14 cellular contexts compared by ENCODE assay signal in genomic region chr2:241412144-241412543, GRCh38. TPM values are rescaled to one million over a fixed set of nuclear protein-coding genes. Genes with fewer than 3 reads are reported as not detected.
DNase-seq lines count a peak whose midpoint lies in the region; ATAC-seq and TF ChIP-seq lines count a peak whose summit lies in the region.
"Had no signal": no experiment of that assay in that cellular context is flagged by ENCODE, and none has a peak within 500 bp of the region (broad histone marks: within the 10 kb centered on the region; RNA-seq: fewer than 3 reads in every experiment).

No MANE protein-coding gene starts in this region.

- H3T11ph ChIP-seq in H9 (ENCODE audit: low read length), result no peak overlapping the region

- H3K23me2 ChIP-seq in H9 (ENCODE audit: insufficient read length, low read depth, low read length, poor library complexity, severe bottlenecking), result no peaks in the 10 kb centered on the region

- intact Hi-C loops in A673 (cut with micrococcal nuclease; ENCODE audit: unreplicated experiment), result no loop called here
- intact Hi-C loops in HCT116 (cut with micrococcal nuclease), result no loop called here

- no peaks in the 10 kb centered on the region for H3K27me3 ChIP-seq in A673 (replicated peaks; ENCODE audit: insufficient read depth, low read depth, low read length, poor library complexity)
- H3K27me3 ChIP-seq in HCT116 (ENCODE audit: insufficient read depth, low read length), result no peaks in the 10 kb centered on the region
- H3K27me3 ChIP-seq in neuronal stem cell (ENCODE audit: control insufficient read depth in 3 of 3, insufficient read depth in 3 of 3, low read depth in 1 of 3, low read length in 3 of 3), result no peaks in the 10 kb centered on the region
- no peaks in the 10 kb centered on the region for H3K27me3 ChIP-seq in H9 (ENCODE audit: insufficient read depth, low read length)
- H3K27me3 ChIP-seq: left lung, suprapubic skin had no signal

- POLR2A ChIA-PET in A673 (lab: Charles Lee; ENCODE audit: low non-redundant PET) (no interaction called here), HCT116 (lab: Charles Lee) (no interaction called here)

- H3K4me3 ChIP-seq in A673 (ENCODE audit: low read depth, low read length, poor library complexity, severe bottlenecking) (no peak overlapping the region), HCT116 (replicated peaks in 1 of 2; ENCODE audit: low read depth in 1 of 2, low read length in 2 of 2) (no peak overlapping the region), fibroblast of the aortic adventitia (ENCODE audit: low read depth, low read length) (no peak overlapping the region), neuronal stem cell (ENCODE audit: low read length in 2 of 2) (no peak overlapping the region)
- H3K4me3 ChIP-seq: left lung, suprapubic skin had no signal

- RAD21 ChIA-PET in HCT116 (lab: Charles Lee; ENCODE audit: low non-redundant PET in 1 of 2, low total read pairs in 2 of 2, uncharacterized antibody in 2 of 2, unreplicated experiment in 2 of 2), result no interaction called here

- no peak overlapping the region for H3K14ac ChIP-seq in neuronal stem cell (ENCODE audit: low read length)
- no peak overlapping the region for H3K14ac ChIP-seq in H9 (ENCODE audit: insufficient read depth, low read length)

- no peak for TF ChIP-seq POLR2A in HCT116 (IDR thresholded peaks at IDR 0.05; ENCODE audit: borderline replicate concordance, extremely low read depth, insufficient read depth, insufficient read length)

- H3K56ac ChIP-seq in H9 (ENCODE audit: insufficient read length, low read depth, low read length), result no peak overlapping the region

- WGBS in neuronal stem cell (ENCODE audit: extremely low coverage in 2 of 2, insufficient read length in 2 of 2, insufficient replicate concordance in 1 of 2), 2 donors, result no CpG with 5 or more reads among the region's 5 CpGs
- no CpG with 5 or more reads among the region's 5 CpGs for WGBS in H9 (ENCODE audit: extremely low coverage, insufficient read length, low lambda C conversion rate)

- H3K4me1 Mint-ChIP-seq in H9, result no peaks in the 10 kb centered on the region
- H3K4me1 Mint-ChIP-seq: endodermal cell had no signal

- CTCF ChIA-PET in A673 (lab: Charles Lee), result no interaction called here
- CTCF ChIA-PET in HCT116 (lab: Charles Lee), result no interaction called here

- H3K9ac ChIP-seq in HCT116 (ENCODE audit: low read length), result no peak overlapping the region
- H3K9ac ChIP-seq in neuronal stem cell (ENCODE audit: low read depth, low read length, poor library complexity), result no peak overlapping the region
- no peak overlapping the region for H3K9ac ChIP-seq in H9 (ENCODE audit: extremely low read depth, insufficient read length, low read length)

- no peaks in the 10 kb centered on the region for H3K9me3 ChIP-seq in A673 (ENCODE audit: low read depth, low read length, poor library complexity, severe bottlenecking)
- H3K9me3 ChIP-seq in HCT116 (ENCODE audit: control insufficient read depth in 1 of 2, insufficient read depth in 1 of 2, low read depth in 1 of 2, low read length in 2 of 2), result no peaks in the 10 kb centered on the region
- H3K9me3 ChIP-seq in neuronal stem cell (replicated peaks in 1 of 2; ENCODE audit: control insufficient read depth in 2 of 2, insufficient read depth in 1 of 2, low read depth in 1 of 2, low read length in 2 of 2), result no peaks in the 10 kb centered on the region
- no peaks in the 10 kb centered on the region for H3K9me3 ChIP-seq in H9 (ENCODE audit: control insufficient read depth, low read depth, low read length)
- H3K9me3 ChIP-seq: left lung, suprapubic skin had no signal

- BruUV-seq in A673 (replicated peaks; lab: Mats Ljungman, UMichigan) (no TSS peak), HCT116 (replicated peaks; lab: Mats Ljungman, UMichigan) (no TSS peak)

- H3K79me1 ChIP-seq in neuronal stem cell (ENCODE audit: low read depth, low read length), result no peaks in the 10 kb centered on the region
- no peaks in the 10 kb centered on the region for H3K79me1 ChIP-seq in H9 (ENCODE audit: insufficient read depth, low read depth, low read length, poor library complexity, severe bottlenecking)

- peak overlapping the region; percentile 58 for H3K27ac ChIP-seq in A673 (ENCODE audit: low read depth, low read length, poor library complexity, severe bottlenecking)
- H3K27ac ChIP-seq in HCT116 (ENCODE audit: low read depth, low read length), result no peak overlapping the region
- H3K27ac ChIP-seq in neuronal stem cell (replicated peaks; ENCODE audit: low read length), result no peak overlapping the region
- H3K27ac ChIP-seq in H9 (ENCODE audit: insufficient read length, low read depth, low read length), result no peak overlapping the region
- H3K27ac ChIP-seq: left lung, suprapubic skin had no signal

- H2BK120ac ChIP-seq in neuronal stem cell (ENCODE audit: low read depth, low read length) (no peak overlapping the region), H9 (ENCODE audit: low read depth, low read length, poor library complexity, severe bottlenecking) (no peak overlapping the region)

- H2AFZ ChIP-seq in HCT116 (ENCODE audit: low read depth, low read length, poor library complexity, severe bottlenecking), result no peak overlapping the region
- no peak overlapping the region for H2AFZ ChIP-seq in neuronal stem cell (ENCODE audit: low read length)
- no peak overlapping the region for H2AFZ ChIP-seq in H9 (ENCODE audit: low read length)

- no peaks in the 10 kb centered on the region for H3K9me3 Mint-ChIP-seq in H9
- H3K9me3 Mint-ChIP-seq: endodermal cell; T-helper 1 cell treated with Interleukin-12 subunit alpha and Interleukin-12 subunit beta and Interleukin-4 antibody, amounts not matched to agents 30 μg/mL and 1 μg/mL, for 36 hours had no signal

- H3K4me2 ChIP-seq in HCT116 (ENCODE audit: low read length) (no peak overlapping the region; the same call in 1 of the 2 replicates), neuronal stem cell (ENCODE audit: insufficient read depth, low read length, poor library complexity, severe bottlenecking) (no peak overlapping the region), H9 (ENCODE audit: insufficient read depth, insufficient read length, low read length) (no peak overlapping the region)

- H4K5ac ChIP-seq in H9 (ENCODE audit: insufficient read length, low read depth, low read length), result no peak overlapping the region

- no peak overlapping the region for H3K4ac ChIP-seq in neuronal stem cell (ENCODE audit: low read length)
- no peak overlapping the region for H3K4ac ChIP-seq in H9 (ENCODE audit: low read depth, low read length)

- no peak overlapping the region for H2BK15ac ChIP-seq in neuronal stem cell (ENCODE audit: low read length)
- H2BK15ac ChIP-seq in H9 (ENCODE audit: low read depth, low read length), result no peak overlapping the region

- no peak overlapping the region for H2BK20ac ChIP-seq in H9 (ENCODE audit: low read depth, low read length, poor library complexity, severe bottlenecking)

- no peak overlapping the region for H3K4me3 Mint-ChIP-seq in H9
- H3K4me3 Mint-ChIP-seq: endodermal cell; T-helper 1 cell treated with Interleukin-12 subunit alpha and Interleukin-12 subunit beta and Interleukin-4 antibody, amounts not matched to agents 30 μg/mL and 1 μg/mL, for 36 hours had no signal

- no peak for TF ChIP-seq CTCF in A673 (conservative IDR thresholded peaks at IDR 0.05; ENCODE audit: low read depth, low read length)
- TF ChIP-seq CTCF in HCT116 (IDR thresholded peaks at IDR 0.05 in 2 of 3, conservative IDR thresholded peaks at IDR 0.05 in 1 of 3; ENCODE audit: borderline replicate concordance in 1 of 3, insufficient read depth in 1 of 3, low read depth in 2 of 3, low read length in 2 of 3), result no peak
- no peak for TF ChIP-seq CTCF in fibroblast of the aortic adventitia (IDR thresholded peaks at IDR 0.05; ENCODE audit: insufficient read depth, low read length)
- no peak for TF ChIP-seq CTCF in H9 (conservative IDR thresholded peaks at IDR 0.05)

- no peaks in the 10 kb centered on the region for H3K79me2 ChIP-seq in HCT116 (ENCODE audit: insufficient read depth, low read length)
- H3K79me2 ChIP-seq in H9 (ENCODE audit: insufficient read depth, low read length), result no peaks in the 10 kb centered on the region

- H3K9me2 ChIP-seq in HCT116 (ENCODE audit: insufficient read depth), result no peaks in the 10 kb centered on the region

- H3K27ac Mint-ChIP-seq in H9, result no peak overlapping the region
- H3K27ac Mint-ChIP-seq: endodermal cell; T-helper 1 cell treated with Interleukin-12 subunit alpha and Interleukin-12 subunit beta and Interleukin-4 antibody, amounts not matched to agents 30 μg/mL and 1 μg/mL, for 36 hours had no signal

- DNase-seq in A673 (ENCODE audit: low spot score) (peak; percentile 98), HCT116 (ENCODE audit: low read depth, low spot score) (peak; percentile 16), RPMI7951 (ENCODE audit: low read depth) (peak; percentile 96), fibroblast of the aortic adventitia (ENCODE audit: low read depth) (peak; percentile 40), neuronal stem cell (ENCODE audit: low spot score) (no peak), H9 (no peak)
- no peak for DNase-seq in activated CD4-positive, CD25-positive, alpha-beta regulatory T cell treated with anti-CD3 and anti-CD28 coated beads, Interleukin-2, amount 50 U/mL, for 72 hours
- DNase-seq in activated CD8-positive, alpha-beta memory T cell treated with anti-CD3 and anti-CD28 coated beads for 24 hours, result no peak
- DNase-seq: activated gamma-delta T cell, endodermal cell, left lung, NCI-H146 had no signal

- H2BK12ac ChIP-seq in neuronal stem cell (ENCODE audit: low read length) (no peak overlapping the region), H9 (ENCODE audit: insufficient read length, low read depth, low read length) (no peak overlapping the region)

- H4K91ac ChIP-seq in neuronal stem cell (ENCODE audit: low read depth, low read length, poor library complexity) (no peak overlapping the region), H9 (ENCODE audit: insufficient read length, low read depth, low read length) (no peak overlapping the region)

- no peaks in the 10 kb centered on the region for H4K20me1 ChIP-seq in HCT116 (ENCODE audit: insufficient read depth)
- no peaks in the 10 kb centered on the region for H4K20me1 ChIP-seq in H9 (ENCODE audit: control insufficient read depth, insufficient read depth, insufficient read length)

- peaks cover 20 to 40% (median 28%) of the 10 kb centered on the region in 3 experiments; a peak in 6 of 7 replicates for H3K36me3 Mint-ChIP-seq in H9 (ENCODE audit: insufficient read depth in 1 of 3, low read depth in 3 of 3)

- peak; percentile 76 for ATAC-seq in HCT116
- ATAC-seq: left lung had no signal

- H2BK5ac ChIP-seq in neuronal stem cell (ENCODE audit: low read length), result no peak overlapping the region
- H2BK5ac ChIP-seq in H9 (ENCODE audit: insufficient read length, low read length), result no peak overlapping the region

- no peak for TF ChIP-seq RAD21 in HCT116 (IDR thresholded peaks at IDR 0.05; ENCODE audit: low read depth)

- no peak overlapping the region for H3K23ac ChIP-seq in neuronal stem cell (ENCODE audit: low read depth, low read length, poor library complexity)
- no peak overlapping the region for H3K23ac ChIP-seq in H9 (ENCODE audit: insufficient read length, low read depth, low read length)

- H3K18ac ChIP-seq in neuronal stem cell (ENCODE audit: low read length) (no peak overlapping the region), H9 (ENCODE audit: insufficient read length, low read depth, low read length) (no peak overlapping the region)

- no peak overlapping the region for H4K8ac ChIP-seq in neuronal stem cell (ENCODE audit: low read depth, low read length)
- H4K8ac ChIP-seq in H9 (replicated peaks; ENCODE audit: insufficient read length, low read depth, low read length), result no peak overlapping the region

- H3K27me3 Mint-ChIP-seq in H9 (ENCODE audit: low read depth), result no peaks in the 10 kb centered on the region

- H3K36me3 ChIP-seq in A673 (ENCODE audit: insufficient read depth, low read length, poor library complexity, severe bottlenecking) (peaks cover 12% of the 10 kb centered on the region), HCT116 (ENCODE audit: control insufficient read depth in 1 of 2, insufficient read depth in 2 of 2, low read length in 2 of 2) (peaks cover 13 to 18% of the 10 kb centered on the region in 2 experiments), neuronal stem cell (replicated peaks in 1 of 2; ENCODE audit: control insufficient read depth in 2 of 2, insufficient read depth in 2 of 2, low read length in 2 of 2) (peaks cover 29 to 73% of the 10 kb centered on the region in 2 donors)

- H2AK5ac ChIP-seq in neuronal stem cell (ENCODE audit: low read depth, low read length) (no peak overlapping the region), H9 (ENCODE audit: insufficient read length, low read length) (no peak overlapping the region)

- H3K4me1 ChIP-seq in A673 (ENCODE audit: insufficient read depth, low read length, poor library complexity, severe bottlenecking) (peaks cover 21% of the 10 kb centered on the region), HCT116 (ENCODE audit: control insufficient read depth in 1 of 2, insufficient read depth in 2 of 2, low read length in 2 of 2) (peaks cover 3 to 20% of the 10 kb centered on the region in 2 experiments), neuronal stem cell (ENCODE audit: control insufficient read depth in 2 of 2, insufficient read depth in 1 of 2, low read depth in 1 of 2, low read length in 2 of 2) (no peaks in the 10 kb centered on the region), H9 (ENCODE audit: insufficient read depth, low read length) (no peaks in the 10 kb centered on the region)
- H3K4me1 ChIP-seq: left lung, suprapubic skin had no signal

RNA-seq across cellular contexts. Expression of gene FARP2, which starts 56.1 kb away (rescaled TPM):
- total RNA-seq in A673 (2021) (53.3 and 72.1 TPM in 2 replicates), HCT116 (2021; ENCODE audit: unreplicated experiment) (49.3 TPM), fibroblast of the aortic adventitia (ENCODE audit: low replicate concordance) (27.2 and 41.0 TPM in 2 replicates), H9 (2021) (31.0 and 33.9 TPM in 2 replicates)
- polyA plus RNA-seq in HCT116 (2012), result 14.1 and 14.3 TPM in 2 replicates
- 38.1 and 41.6 TPM in 2 replicates for total RNA-seq in RPMI7951 (2014; rRNA removed; shearing (Covaris generic))
- polyA plus RNA-seq in neuronal stem cell (2013, experiment 1 of 2), result 11.9 TPM
- polyA plus RNA-seq in neuronal stem cell (2013, experiment 2 of 2), result 11.2 TPM

Comparison
In these comparisons a context has a peak if more than half of its experiments do, and no peak if none do; other contexts are left out.
1. DNase-seq: peak in A673 (single experiment), HCT116 (single experiment), RPMI7951 (single experiment) and fibroblast of the aortic adventitia (single experiment); none in neuronal stem cell (single experiment), H9 (single experiment), activated CD4-positive, CD25-positive, alpha-beta regulatory T cell treated with anti-CD3 and anti-CD28 coated beads, Interleukin-2, amount 50 U/mL, for 72 hours (single experiment) and activated CD8-positive, alpha-beta memory T cell treated with anti-CD3 and anti-CD28 coated beads for 24 hours (single experiment).